In genomic region chr10:122208616-122209430, GRCh38 we compare ENCODE assay signal across 18 cellular contexts.
"Had no signal": no experiment of that assay in that cellular context is flagged by ENCODE, and none has a peak within 500 bp of the region (broad histone marks: within the 10 kb centered on the region; RNA-seq: fewer than 3 reads in every experiment).

No MANE protein-coding gene starts in this region.

- H3K4me1 Mint-ChIP-seq: activated T-helper 17 cell treated with anti-CD3 and anti-CD28 coated beads, Interleukin-2, amount 50 U/mL, for 72 hours; memory B cell had no signal

- H3K9me3 Mint-ChIP-seq: activated T-helper 17 cell treated with anti-CD3 and anti-CD28 coated beads, Interleukin-2, amount 50 U/mL, for 72 hours; memory B cell; stimulated activated naive CD8-positive, alpha-beta T cell treated with anti-CD3 and anti-CD28 coated beads, Interleukin-15, Interleukin-2, amounts not matched to agents 100 ng/mL and 50 ng/mL, for 24 hours; type B pancreatic cell had no signal

- H3K36me3 ChIP-seq: breast epithelium had no signal

- H3K27ac ChIP-seq: ascending aorta, breast epithelium, left lung, prostate gland, right lobe of liver, suprapubic skin had no signal

- H3K4me3 ChIP-seq: ascending aorta, breast epithelium, left lung, mucosa of descending colon, prostate gland, right lobe of liver, suprapubic skin had no signal

- H3K27me3 Mint-ChIP-seq: stimulated activated naive CD8-positive, alpha-beta T cell treated with anti-CD3 and anti-CD28 coated beads, Interleukin-15, Interleukin-2, amounts not matched to agents 100 ng/mL and 50 ng/mL, for 24 hours; type B pancreatic cell had no signal

- ATAC-seq: activated T-helper 17 cell treated with anti-CD3 and anti-CD28 coated beads, Interleukin-2, amount 50 U/mL, for 72 hours; left lung; mucosa of descending colon; naive thymus-derived CD8-positive, alpha-beta T cell had no signal

- H3K27me3 ChIP-seq: ascending aorta, breast epithelium, left lung, right lobe of liver, suprapubic skin had no signal

- H3K9me3 ChIP-seq: ascending aorta, breast epithelium, left lung, mucosa of descending colon, prostate gland, right lobe of liver, suprapubic skin had no signal

- H3K4me3 Mint-ChIP-seq: activated T-helper 17 cell treated with anti-CD3 and anti-CD28 coated beads, Interleukin-2, amount 50 U/mL, for 72 hours; memory B cell; naive thymus-derived CD8-positive, alpha-beta T cell; stimulated activated naive CD8-positive, alpha-beta T cell treated with anti-CD3 and anti-CD28 coated beads, Interleukin-15, Interleukin-2, amounts not matched to agents 100 ng/mL and 50 ng/mL, for 24 hours; type B pancreatic cell had no signal

- DNase-seq: activated CD4-positive, alpha-beta T cell treated with anti-CD3 and anti-CD28 coated beads, Interleukin-2, amount 50 U/mL, for 48 hours; activated CD4-positive, CD25-positive, alpha-beta regulatory T cell treated with anti-CD3 and anti-CD28 coated beads, Interleukin-2, amount 50 U/mL, for 72 hours; activated naive CD4-positive, alpha-beta T cell treated with Interleukin-2 at 50 U/mL for 16 hours; kidney; left lung; mucosa of descending colon; naive thymus-derived CD8-positive, alpha-beta T cell; occipital lobe; right lobe of liver; T-helper 9 cell had no signal

- H3K36me3 Mint-ChIP-seq: memory B cell; naive thymus-derived CD8-positive, alpha-beta T cell had no signal

- H3K27ac Mint-ChIP-seq: activated T-helper 17 cell treated with anti-CD3 and anti-CD28 coated beads, Interleukin-2, amount 50 U/mL, for 72 hours; memory B cell; naive thymus-derived CD8-positive, alpha-beta T cell; stimulated activated naive CD8-positive, alpha-beta T cell treated with anti-CD3 and anti-CD28 coated beads, Interleukin-15, Interleukin-2, amounts not matched to agents 100 ng/mL and 50 ng/mL, for 24 hours had no signal

- H3K4me1 ChIP-seq: ascending aorta, breast epithelium, left lung, prostate gland, right lobe of liver, suprapubic skin had no signal
